Comparison of ENCODE assay signal across 20 cellular contexts in genomic region chr4:54543088-54543795, GRCh38.
DNase-seq lines count a peak whose midpoint lies in the region; ATAC-seq and TF ChIP-seq lines count a peak whose summit lies in the region.
"Had no signal": no experiment of that assay in that cellular context is flagged by ENCODE, and none has a peak within 500 bp of the region (broad histone marks: within the 10 kb centered on the region; RNA-seq: fewer than 3 reads in every experiment).

No MANE protein-coding gene starts in this region.

- H3K4me3 ChIP-seq in AG09309 (ENCODE audit: control insufficient read depth, low read depth, low read length) = no peak overlapping the region
- no peak overlapping the region for H3K4me3 ChIP-seq in brain microvascular endothelial cell (ENCODE audit: low read depth, low read length)
- H3K4me3 ChIP-seq: esophagus squamous epithelium, lower lobe of right lung, thoracic aorta had no signal

- H3K9me3 ChIP-seq in CD4-positive, alpha-beta T cell (ENCODE audit: control insufficient read depth, low read length) = no peaks in the 10 kb centered on the region
- H3K9me3 ChIP-seq: esophagus squamous epithelium, lower lobe of right lung, thoracic aorta had no signal

- CTCF ChIA-PET in CD4-positive, alpha-beta T cell (lab: Charles Lee) = no interaction called here

- no peak overlapping the region for H3K4me3 Mint-ChIP-seq in CD4-positive, alpha-beta T cell
- H3K4me3 Mint-ChIP-seq: dendritic cell treated with granulocyte-macrophage colony-stimulating factor and Interleukin-4, amounts not matched to agents 40 ng/mL and 50 ng/mL, for 4 days; nephron progenitor cell had no signal

- no peaks in the 10 kb centered on the region for H3K36me3 ChIP-seq in brain microvascular endothelial cell (replicated peaks)
- H3K36me3 ChIP-seq: esophagus squamous epithelium, lower lobe of right lung, thoracic aorta had no signal

- POLR2A ChIA-PET in CD4-positive, alpha-beta T cell (lab: Charles Lee) = no interaction called here

- TF ChIP-seq CTCF in AG09309 (IDR thresholded peaks at IDR 0.05; ENCODE audit: control insufficient read depth, insufficient read depth, low read depth, low read length, missing control alignments) (no peak), brain microvascular endothelial cell (IDR thresholded peaks at IDR 0.05; ENCODE audit: low read depth, low read length, missing control alignments) (no peak)
- no peak for TF ChIP-seq CTCF in CD4-positive, alpha-beta T cell (IDR thresholded peaks at IDR 0.05)

- in situ Hi-C loops in brain microvascular endothelial cell (cut with HindIII; ENCODE audit: low pct_ligation_motif_present, low sequenced_read_pairs) = no loop called here

- no peaks in the 10 kb centered on the region for H3K36me3 Mint-ChIP-seq in CD4-positive, alpha-beta T cell (ENCODE audit: low read depth)

- H3K27me3 Mint-ChIP-seq in CD4-positive, alpha-beta T cell = peaks cover 17% of the 10 kb centered on the region

- no peaks in the 10 kb centered on the region for H3K9me3 Mint-ChIP-seq in CD4-positive, alpha-beta T cell
- H3K9me3 Mint-ChIP-seq: dendritic cell treated with granulocyte-macrophage colony-stimulating factor and Interleukin-4, amounts not matched to agents 40 ng/mL and 50 ng/mL, for 4 days; nephron progenitor cell had no signal

- H3K4me1 Mint-ChIP-seq in CD4-positive, alpha-beta T cell (ENCODE audit: low read depth) = no peaks in the 10 kb centered on the region

- DNase-seq in AG09309 (ENCODE audit: low read depth) (peak; percentile 83), HT1080 (ENCODE audit: low read depth) (peak; percentile 84), brain microvascular endothelial cell (peak; percentile 88), kidney tubule cell (ENCODE audit: low spot score) (peak; percentile 37), germinal center (ENCODE audit: low spot score) (no peak)
- DNase-seq in activated T-cell treated with anti-CD3 and anti-CD28 coated beads, Interleukin-2, amount 50 U/mL, for 48 hours = no peak
- DNase-seq in activated CD4-positive, CD25-positive, alpha-beta regulatory T cell treated with anti-CD3 and anti-CD28 coated beads, Interleukin-2, amount 50 U/mL, for 72 hours = no peak
- no peak for DNase-seq in CD4-positive, alpha-beta T cell
- DNase-seq: activated CD4-positive, alpha-beta T cell treated with anti-CD3 and anti-CD28 coated beads, Interleukin-2, amount 50 U/mL, for 48 hours; AML-193; anterior cingulate cortex; esophagus squamous epithelium; lower lobe of right lung; MV-4-11; NCI-H2171; nephron progenitor cell; retina; SIG-M5 had no signal

- peak overlapping the region; percentile 95 for H3K27ac ChIP-seq in brain microvascular endothelial cell
- H3K27ac ChIP-seq in CD4-positive, alpha-beta T cell (ENCODE audit: low read depth, low read length) = no peak overlapping the region
- H3K27ac ChIP-seq: esophagus squamous epithelium, lower lobe of right lung, thoracic aorta had no signal

- intact Hi-C loops in CD4-positive, alpha-beta T cell (cut with DNase I, micrococcal nuclease) = no loop called here

- no peak overlapping the region for H3K27ac Mint-ChIP-seq in CD4-positive, alpha-beta T cell
- H3K27ac Mint-ChIP-seq: dendritic cell treated with granulocyte-macrophage colony-stimulating factor and Interleukin-4, amounts not matched to agents 40 ng/mL and 50 ng/mL, for 4 days; nephron progenitor cell had no signal

- H3K27me3 ChIP-seq in brain microvascular endothelial cell (replicated peaks) = no peaks in the 10 kb centered on the region
- no peaks in the 10 kb centered on the region for H3K27me3 ChIP-seq in CD4-positive, alpha-beta T cell (ENCODE audit: control insufficient read depth, insufficient read depth, low read length)
- H3K27me3 ChIP-seq: esophagus squamous epithelium had no signal

- ATAC-seq in CD4-positive, alpha-beta T cell (ENCODE audit: poor library complexity) = no peak
- ATAC-seq: lower lobe of right lung had no signal

Comparison
In these comparisons a context has a peak if more than half of its experiments do, and no peak if none do; other contexts are left out.
1. DNase-seq: peak in AG09309 (single experiment), HT1080 (single experiment), brain microvascular endothelial cell (single experiment) and kidney tubule cell (single experiment); none in activated T-cell treated with anti-CD3 and anti-CD28 coated beads, Interleukin-2, amount 50 U/mL, for 48 hours (0 of 2), activated CD4-positive, CD25-positive, alpha-beta regulatory T cell treated with anti-CD3 and anti-CD28 coated beads, Interleukin-2, amount 50 U/mL, for 72 hours (single experiment), CD4-positive, alpha-beta T cell (0 of 10) and germinal center (single experiment).